9 cellular contexts compared by ENCODE assay signal in genomic region chr12:132218915-132219314, GRCh38.
A peak's percentile ranks its signal among the peaks of the same experiment; 100 is the strongest.
DNase-seq lines count a peak whose midpoint lies in the region; ATAC-seq and TF ChIP-seq lines count a peak whose summit lies in the region.
"Had no signal": no experiment of that assay in that cellular context is flagged by ENCODE, and none has a peak within 500 bp of the region (broad histone marks: within the 10 kb centered on the region; RNA-seq: fewer than 3 reads in every experiment).

No MANE protein-coding gene starts in this region.

- H3K27ac ChIP-seq in gastrocnemius medialis: no peak overlapping the region
- H3K27ac ChIP-seq: SK-N-MC had no signal

- H3K9me3 ChIP-seq in gastrocnemius medialis: no peaks in the 10 kb centered on the region

- no peak overlapping the region for H3K4me3 ChIP-seq in gastrocnemius medialis
- H3K4me3 ChIP-seq: SK-N-MC had no signal

- TF ChIP-seq POLR2A in erythroblast (IDR thresholded peaks at IDR 0.05; ENCODE audit: low read length) (no peak), gastrocnemius medialis (IDR thresholded peaks at IDR 0.05) (no peak)

- no peaks in the 10 kb centered on the region for H3K36me3 ChIP-seq in gastrocnemius medialis

- peaks cover 29 to 38% (median 32%) of the 10 kb centered on the region in 3 donors for H3K27me3 ChIP-seq in gastrocnemius medialis

- no peaks in the 10 kb centered on the region for H3K4me1 ChIP-seq in gastrocnemius medialis

- peak in 1 of 5 experiments; percentile 13 for TF ChIP-seq CTCF in gastrocnemius medialis (IDR thresholded peaks at IDR 0.05 in 4 of 5, conservative IDR thresholded peaks at IDR 0.05 in 1 of 5)

- DNase-seq in D341Med (ENCODE audit: low spot score) (peak; percentile 81), KBM-7 (peak; percentile 65), erythroblast (lab: John Stamatoyannopoulos, UW) (peak; percentile 20 to 21), gastrocnemius medialis (no peak)
- DNase-seq in activated CD4-positive, alpha-beta T cell treated with anti-CD3 and anti-CD28 coated beads for 1 hour: peak; percentile 31
- peak; percentile 22 to 59 for DNase-seq in stimulated activated CD4-positive, alpha-beta T cell treated with anti-CD3 and anti-CD28 coated beads, Interleukin-2, amount 100 ng/mL, for 24 hours

- in situ Hi-C loops in KBM-7 (cut with MboI; ENCODE audit: low pct_unique_long_range_greater_than_20kb, low sequenced_read_pairs) (no loop called here), gastrocnemius medialis (cut with MboI; ENCODE audit: low sequenced_read_pairs in 4 of 4) (no loop called here)

- ATAC-seq in GM18502 (IDR thresholded peaks at IDR 0.05; ENCODE audit: poor library complexity, unreplicated experiment) (no peak), GM21825 (IDR thresholded peaks at IDR 0.05; ENCODE audit: unreplicated experiment) (no peak), gastrocnemius medialis (no peak)

- intact Hi-C loops in gastrocnemius medialis (cut with DNase I; ENCODE audit: low total_unique reads): no loop called here

Comparison
In these comparisons a context has a peak if more than half of its experiments do, and no peak if none do; other contexts are left out.
1. DNase-seq: peak in D341Med (single experiment), KBM-7 (single experiment), activated CD4-positive, alpha-beta T cell treated with anti-CD3 and anti-CD28 coated beads for 1 hour (single experiment), erythroblast (2 of 2) and stimulated activated CD4-positive, alpha-beta T cell treated with anti-CD3 and anti-CD28 coated beads, Interleukin-2, amount 100 ng/mL, for 24 hours (2 of 2); none in gastrocnemius medialis (0 of 2).